Comparison of ENCODE assay signal across 28 cellular contexts in genomic region chr1:167202049-167202448, GRCh38.
"Had no signal": no experiment of that assay in that cellular context is flagged by ENCODE, and none has a peak within 500 bp of the region (broad histone marks: within the 10 kb centered on the region; RNA-seq: fewer than 3 reads in every experiment).

No MANE protein-coding gene starts in this region.

- FAIRE-seq: keratinocyte, urothelium cell line had no signal

- H3K27ac ChIP-seq: colonic mucosa, epithelial cell of prostate, gastrocnemius medialis, prostate gland, right atrium auricular region, thoracic aorta, tibial nerve, upper lobe of left lung had no signal

- H3K4me3 Mint-ChIP-seq: dendritic cell treated with granulocyte-macrophage colony-stimulating factor and Interleukin-4, amounts not matched to agents 40 ng/mL and 50 ng/mL, for 4 days; endodermal cell; naive thymus-derived CD4-positive, alpha-beta T cell; nephron; stimulated activated naive B cell treated with anti-CD40 and anti-IgM and Interleukin-4, amounts not matched to agents 10 μg/mL and 1 μg/mL and 100 μg/mL, for 72 hours; stimulated activated naive CD8-positive, alpha-beta T cell treated with anti-CD3 and anti-CD28 coated beads, Interleukin-15, Interleukin-2, amounts not matched to agents 100 ng/mL and 50 ng/mL, for 24 hours had no signal

- H3K4me2 ChIP-seq: smooth muscle cell had no signal

- H3K27ac Mint-ChIP-seq: dendritic cell treated with granulocyte-macrophage colony-stimulating factor and Interleukin-4, amounts not matched to agents 40 ng/mL and 50 ng/mL, for 4 days; endodermal cell; naive thymus-derived CD4-positive, alpha-beta T cell; nephron; stimulated activated naive B cell treated with anti-CD40 and anti-IgM and Interleukin-4, amounts not matched to agents 10 μg/mL and 1 μg/mL and 100 μg/mL, for 72 hours; stimulated activated naive CD8-positive, alpha-beta T cell treated with anti-CD3 and anti-CD28 coated beads, Interleukin-15, Interleukin-2, amounts not matched to agents 100 ng/mL and 50 ng/mL, for 24 hours had no signal

- H3K4me3 ChIP-seq: colonic mucosa, gastrocnemius medialis, prostate gland, right atrium auricular region, smooth muscle cell, thoracic aorta, tibial nerve, upper lobe of left lung had no signal

- H3K4me1 Mint-ChIP-seq: naive thymus-derived CD4-positive, alpha-beta T cell; nephron had no signal

- H3K27me3 ChIP-seq: colonic mucosa, gastrocnemius medialis, right atrium auricular region, tibial nerve, upper lobe of left lung had no signal

- DNase-seq: colonic mucosa; effector CD8-positive, alpha-beta T cell; endodermal cell; foreskin fibroblast; gastrocnemius medialis; head of caudate nucleus; mesenchymal stem cell; midbrain; naive thymus-derived CD4-positive, alpha-beta T cell; nucleus accumbens; stimulated activated CD4-positive, alpha-beta T cell treated with anti-CD3 and anti-CD28 coated beads, Interleukin-2, amount 100 ng/mL, for 24 hours; stimulated activated CD4-positive, alpha-beta T cell treated with anti-CD3 and anti-CD28 coated beads, Interleukin-4, amount 100 ng/mL, for 24 hours; stimulated activated naive B cell treated with anti-CD40 and anti-IgM and Interleukin-4, amounts not matched to agents 10 μg/mL and 1 μg/mL and 100 μg/mL, for 72 hours; upper lobe of left lung had no signal

- ATAC-seq: esophagus mucosa; gastrocnemius medialis; left lobe of liver; naive thymus-derived CD4-positive, alpha-beta T cell; sciatic nerve; stimulated activated naive B cell treated with anti-CD40 and anti-IgM and Interleukin-4, amounts not matched to agents 10 μg/mL and 1 μg/mL and 100 μg/mL, for 72 hours had no signal

- H3K36me3 ChIP-seq: colonic mucosa, gastrocnemius medialis, prostate gland, right atrium auricular region, thoracic aorta, tibial nerve, upper lobe of left lung had no signal

- H3K4me1 ChIP-seq: colonic mucosa, gastrocnemius medialis, prostate gland, tibial nerve, upper lobe of left lung had no signal

- H3K9me3 ChIP-seq: colonic mucosa, gastrocnemius medialis, prostate gland, right atrium auricular region, thoracic aorta had no signal
